In the genomic region with DNA sequence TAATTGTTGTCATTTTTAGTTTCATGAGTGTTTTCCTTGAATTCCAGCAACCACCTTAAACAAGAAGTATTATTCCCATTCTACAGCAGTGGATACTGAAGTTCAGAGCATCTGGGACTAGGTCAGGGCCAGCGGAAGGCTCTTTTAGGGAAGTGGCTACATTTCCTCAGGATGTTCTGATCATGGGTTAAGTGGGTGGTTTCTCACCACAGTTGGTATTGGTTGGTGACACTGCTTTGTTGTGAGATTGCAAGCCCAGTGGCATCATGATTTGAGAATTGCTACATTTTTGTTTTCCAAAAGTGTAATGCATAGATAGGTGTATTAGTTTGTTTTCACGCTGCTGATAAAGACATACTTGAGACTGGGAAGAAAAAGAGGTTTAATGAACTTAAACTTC, we compare ENCODE assay signal across 1 cellular context.
TF ChIP-seq lines count a peak whose summit lies in the region.

No MANE protein-coding gene starts in this region.

TF ChIP-seq in HepG2, 621 proteins besides CTCF, POLR2A, EP300 and RAD21 (continued from another document):
- TF ChIP-seq, protein P1, sequence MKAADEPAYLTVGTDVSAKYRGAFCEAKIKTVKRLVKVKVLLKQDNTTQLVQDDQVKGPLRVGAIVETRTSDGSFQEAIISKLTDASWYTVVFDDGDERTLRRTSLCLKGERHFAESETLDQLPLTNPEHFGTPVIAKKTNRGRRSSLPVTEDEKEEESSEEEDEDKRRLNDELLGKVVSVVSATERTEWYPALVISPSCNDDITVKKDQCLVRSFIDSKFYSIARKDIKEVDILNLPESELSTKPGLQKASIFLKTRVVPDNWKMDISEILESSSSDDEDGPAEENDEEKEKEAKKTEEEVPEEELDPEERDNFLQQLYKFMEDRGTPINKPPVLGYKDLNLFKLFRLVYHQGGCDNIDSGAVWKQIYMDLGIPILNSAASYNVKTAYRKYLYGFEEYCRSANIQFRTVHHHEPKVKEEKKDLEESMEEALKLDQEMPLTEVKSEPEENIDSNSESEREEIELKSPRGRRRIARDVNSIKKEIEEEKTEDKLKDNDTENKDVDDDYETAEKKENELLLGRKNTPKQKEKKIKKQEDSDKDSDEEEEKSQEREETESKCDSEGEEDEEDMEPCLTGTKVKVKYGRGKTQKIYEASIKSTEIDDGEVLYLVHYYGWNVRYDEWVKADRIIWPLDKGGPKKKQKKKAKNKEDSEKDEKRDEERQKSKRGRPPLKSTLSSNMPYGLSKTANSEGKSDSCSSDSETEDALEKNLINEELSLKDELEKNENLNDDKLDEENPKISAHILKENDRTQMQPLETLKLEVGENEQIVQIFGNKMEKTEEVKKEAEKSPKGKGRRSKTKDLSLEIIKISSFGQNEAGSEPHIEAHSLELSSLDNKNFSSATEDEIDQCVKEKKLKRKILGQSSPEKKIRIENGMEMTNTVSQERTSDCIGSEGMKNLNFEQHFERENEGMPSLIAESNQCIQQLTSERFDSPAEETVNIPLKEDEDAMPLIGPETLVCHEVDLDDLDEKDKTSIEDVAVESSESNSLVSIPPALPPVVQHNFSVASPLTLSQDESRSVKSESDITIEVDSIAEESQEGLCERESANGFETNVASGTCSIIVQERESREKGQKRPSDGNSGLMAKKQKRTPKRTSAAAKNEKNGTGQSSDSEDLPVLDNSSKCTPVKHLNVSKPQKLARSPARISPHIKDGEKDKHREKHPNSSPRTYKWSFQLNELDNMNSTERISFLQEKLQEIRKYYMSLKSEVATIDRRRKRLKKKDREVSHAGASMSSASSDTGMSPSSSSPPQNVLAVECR (CRISPR knock-in tag; IDR thresholded peaks at IDR 0.05; ENCODE audit: borderline replicate concordance), result no peak
- TF ChIP-seq, protein P2, sequence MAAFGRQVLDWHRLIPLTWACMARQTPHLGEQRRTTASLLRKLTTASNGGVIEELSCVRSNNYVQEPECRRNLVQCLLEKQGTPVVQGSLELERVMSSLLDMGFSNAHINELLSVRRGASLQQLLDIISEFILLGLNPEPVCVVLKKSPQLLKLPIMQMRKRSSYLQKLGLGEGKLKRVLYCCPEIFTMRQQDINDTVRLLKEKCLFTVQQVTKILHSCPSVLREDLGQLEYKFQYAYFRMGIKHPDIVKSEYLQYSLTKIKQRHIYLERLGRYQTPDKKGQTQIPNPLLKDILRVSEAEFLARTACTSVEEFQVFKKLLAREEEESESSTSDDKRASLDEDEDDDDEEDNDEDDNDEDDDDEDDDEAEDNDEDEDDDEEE (CRISPR knock-in tag; IDR thresholded peaks at IDR 0.05), result no peak
- TF ChIP-seq NFYB (CRISPR knock-in tag; IDR thresholded peaks at IDR 0.05), result no peak
- TF ChIP-seq, protein P3, sequence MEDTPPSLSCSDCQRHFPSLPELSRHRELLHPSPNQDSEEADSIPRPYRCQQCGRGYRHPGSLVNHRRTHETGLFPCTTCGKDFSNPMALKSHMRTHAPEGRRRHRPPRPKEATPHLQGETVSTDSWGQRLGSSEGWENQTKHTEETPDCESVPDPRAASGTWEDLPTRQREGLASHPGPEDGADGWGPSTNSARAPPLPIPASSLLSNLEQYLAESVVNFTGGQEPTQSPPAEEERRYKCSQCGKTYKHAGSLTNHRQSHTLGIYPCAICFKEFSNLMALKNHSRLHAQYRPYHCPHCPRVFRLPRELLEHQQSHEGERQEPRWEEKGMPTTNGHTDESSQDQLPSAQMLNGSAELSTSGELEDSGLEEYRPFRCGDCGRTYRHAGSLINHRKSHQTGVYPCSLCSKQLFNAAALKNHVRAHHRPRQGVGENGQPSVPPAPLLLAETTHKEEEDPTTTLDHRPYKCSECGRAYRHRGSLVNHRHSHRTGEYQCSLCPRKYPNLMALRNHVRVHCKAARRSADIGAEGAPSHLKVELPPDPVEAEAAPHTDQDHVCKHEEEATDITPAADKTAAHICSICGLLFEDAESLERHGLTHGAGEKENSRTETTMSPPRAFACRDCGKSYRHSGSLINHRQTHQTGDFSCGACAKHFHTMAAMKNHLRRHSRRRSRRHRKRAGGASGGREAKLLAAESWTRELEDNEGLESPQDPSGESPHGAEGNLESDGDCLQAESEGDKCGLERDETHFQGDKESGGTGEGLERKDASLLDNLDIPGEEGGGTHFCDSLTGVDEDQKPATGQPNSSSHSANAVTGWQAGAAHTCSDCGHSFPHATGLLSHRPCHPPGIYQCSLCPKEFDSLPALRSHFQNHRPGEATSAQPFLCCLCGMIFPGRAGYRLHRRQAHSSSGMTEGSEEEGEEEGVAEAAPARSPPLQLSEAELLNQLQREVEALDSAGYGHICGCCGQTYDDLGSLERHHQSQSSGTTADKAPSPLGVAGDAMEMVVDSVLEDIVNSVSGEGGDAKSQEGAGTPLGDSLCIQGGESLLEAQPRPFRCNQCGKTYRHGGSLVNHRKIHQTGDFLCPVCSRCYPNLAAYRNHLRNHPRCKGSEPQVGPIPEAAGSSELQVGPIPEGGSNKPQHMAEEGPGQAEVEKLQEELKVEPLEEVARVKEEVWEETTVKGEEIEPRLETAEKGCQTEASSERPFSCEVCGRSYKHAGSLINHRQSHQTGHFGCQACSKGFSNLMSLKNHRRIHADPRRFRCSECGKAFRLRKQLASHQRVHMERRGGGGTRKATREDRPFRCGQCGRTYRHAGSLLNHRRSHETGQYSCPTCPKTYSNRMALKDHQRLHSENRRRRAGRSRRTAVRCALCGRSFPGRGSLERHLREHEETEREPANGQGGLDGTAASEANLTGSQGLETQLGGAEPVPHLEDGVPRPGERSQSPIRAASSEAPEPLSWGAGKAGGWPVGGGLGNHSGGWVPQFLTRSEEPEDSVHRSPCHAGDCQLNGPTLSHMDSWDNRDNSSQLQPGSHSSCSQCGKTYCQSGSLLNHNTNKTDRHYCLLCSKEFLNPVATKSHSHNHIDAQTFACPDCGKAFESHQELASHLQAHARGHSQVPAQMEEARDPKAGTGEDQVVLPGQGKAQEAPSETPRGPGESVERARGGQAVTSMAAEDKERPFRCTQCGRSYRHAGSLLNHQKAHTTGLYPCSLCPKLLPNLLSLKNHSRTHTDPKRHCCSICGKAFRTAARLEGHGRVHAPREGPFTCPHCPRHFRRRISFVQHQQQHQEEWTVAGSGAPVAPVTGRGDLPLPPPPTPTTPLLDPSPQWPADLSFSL (CRISPR knock-in tag; IDR thresholded peaks at IDR 0.05), result no peak
